Comparison of ENCODE assay signal across 9 cellular contexts in the genomic region with DNA sequence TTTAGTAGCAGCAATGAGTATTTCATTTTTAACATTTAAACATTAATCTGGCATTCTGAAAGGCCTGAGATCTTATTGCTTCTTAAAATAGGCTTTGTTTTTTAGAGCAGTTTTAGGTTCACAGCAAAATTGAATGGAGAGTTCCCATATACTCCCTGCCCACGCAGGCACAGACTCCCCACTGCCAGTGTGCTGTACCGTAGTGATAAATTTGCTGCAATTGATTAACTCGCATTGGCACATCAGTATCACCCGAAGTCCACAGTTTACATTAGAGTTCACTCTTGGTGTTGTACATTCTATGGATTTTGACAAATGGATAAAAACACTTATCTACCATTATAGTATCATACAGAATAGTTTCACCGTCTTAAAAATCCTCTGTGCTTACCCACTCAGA.
DNase-seq lines count a peak whose midpoint lies in the region; ATAC-seq and TF ChIP-seq lines count a peak whose summit lies in the region.
"Had no signal": no experiment of that assay in that cellular context is flagged by ENCODE, and none has a peak within 500 bp of the region (broad histone marks: within the 10 kb centered on the region; RNA-seq: fewer than 3 reads in every experiment).

No MANE protein-coding gene starts in this region.

- CTCF ChIA-PET in HCT116 (lab: Charles Lee), result interaction anchor here (0.7 to 1.8 kb wide), 6 partner anchors 15 to 216 kb away, joined by 3 to 6 read pairs (median 3); no protein-coding TSS in a partner anchor
- CTCF ChIA-PET in mammary epithelial cell (lab: Charles Lee; ENCODE audit: low non-redundant PET), result interaction anchor here (0.6 kb wide), 1 partner anchor 141 kb away, joined by 3 read pairs; no protein-coding TSS in a partner anchor

- H3K27me3 Mint-ChIP-seq in osteocyte (ENCODE audit: unreplicated experiment), result no peaks in the 10 kb centered on the region

- no peak for TF ChIP-seq POLR2A in HCT116 (IDR thresholded peaks at IDR 0.05; ENCODE audit: borderline replicate concordance, extremely low read depth, insufficient read depth, insufficient read length)

- peaks cover 9 to 49% (median 21%) of the 10 kb centered on the region in 10 experiments; a peak in 16 of 20 replicates for H3K4me1 ChIP-seq in BLaER1 treated with 17β-estradiol and CSF1 and Interleukin-3, amounts not matched to agents 10 nM and 100 nM
- H3K4me1 ChIP-seq in HCT116 (ENCODE audit: control insufficient read depth in 1 of 2, insufficient read depth in 2 of 2, low read length in 2 of 2) (peaks cover 68 to 76% of the 10 kb centered on the region in 2 experiments), mammary epithelial cell (ENCODE audit: insufficient read depth, low read length) (peaks cover 40% of the 10 kb centered on the region)

- peak overlapping the region in 3 of 11 experiments; percentile 57 to 64 (median 63); a peak in 6 of 22 replicates for H3K9ac ChIP-seq in BLaER1 treated with 17β-estradiol and CSF1 and Interleukin-3, amounts not matched to agents 10 nM and 100 nM
- H3K9ac ChIP-seq in HCT116 (ENCODE audit: low read length) (peak overlapping the region; percentile 70), mammary epithelial cell (ENCODE audit: insufficient read depth, low read length) (peak overlapping the region; percentile 70)

- H3K4me1 Mint-ChIP-seq in osteocyte (ENCODE audit: unreplicated experiment), result peaks cover 56% of the 10 kb centered on the region

- 83% methylated on average over 5 of the region's 5 CpGs for WGBS in mammary epithelial cell (ENCODE audit: low coverage, missing lambda C conversion rate)

- in situ Hi-C loops in mammary epithelial cell (cut with MboI; ENCODE audit: low sequenced_read_pairs in 2 of 2), result no loop called here

- RAD21 ChIA-PET in HCT116 (lab: Charles Lee; ENCODE audit: low non-redundant PET in 1 of 2, low total read pairs in 2 of 2, uncharacterized antibody in 2 of 2, unreplicated experiment in 2 of 2), result interaction anchor here (0.7 to 1.1 kb wide), 4 partner anchors 23 to 100 kb away, joined by 3 to 4 read pairs (median 3); no protein-coding TSS in a partner anchor

- peak overlapping the region in 9 of 11 experiments; percentile 30 to 75 (median 60); a peak in 16 of 22 replicates for H3K4me2 ChIP-seq in BLaER1 treated with 17β-estradiol and CSF1 and Interleukin-3, amounts not matched to agents 10 nM and 100 nM
- H3K4me2 ChIP-seq in HCT116 (ENCODE audit: low read length), result peak overlapping the region; percentile 66
- peak overlapping the region; percentile 19 for H3K4me2 ChIP-seq in mammary epithelial cell (ENCODE audit: insufficient read depth, low read depth, low read length)

- dilution Hi-C loops in mammary epithelial cell (cut with HindIII; ENCODE audit: low sequenced_read_pairs), result loop anchor here (5.0 kb wide), 1 partner anchor 109 kb away; no protein-coding TSS in a partner anchor

- TF ChIP-seq CTCF in HCT116 (IDR thresholded peaks at IDR 0.05 in 2 of 3, conservative IDR thresholded peaks at IDR 0.05 in 1 of 3; ENCODE audit: borderline replicate concordance in 1 of 3, insufficient read depth in 1 of 3, low read depth in 2 of 3, low read length in 2 of 3) (no peak), mammary epithelial cell (conservative IDR thresholded peaks at IDR 0.05 in 1 of 2, IDR thresholded peaks at IDR 0.05 in 1 of 2; ENCODE audit: extremely low read depth in 1 of 2, insufficient read depth in 1 of 2, low read depth in 1 of 2, low read length in 2 of 2) (no peak), osteocyte (IDR thresholded peaks at IDR 0.05) (no peak), dorsolateral prefrontal cortex (IDR thresholded peaks at IDR 0.05 in 54 of 56, conservative IDR thresholded peaks at IDR 0.05 in 2 of 56; ENCODE audit: low read depth in 1 of 56, partially characterized antibody in 56 of 56) (no peak)

- POLR2A ChIA-PET in HCT116 (lab: Charles Lee), result interaction anchor here (0.6 to 2.4 kb wide), 28 partner anchors 9 to 736 kb away, joined by 3 to 21 read pairs (median 6); no protein-coding TSS in a partner anchor

- intact Hi-C loops in HCT116 (cut with micrococcal nuclease) (loop anchor here (1.0 to 10.0 kb wide), 5 partner anchors 51 to 217 kb away; a partner anchor contains a TSS), mammary epithelial cell (cut with micrococcal nuclease) (loop anchor here (1.0 to 5.0 kb wide), 11 partner anchors 19 to 217 kb away; a partner anchor contains a TSS), dorsolateral prefrontal cortex (cut with DNase I) (no loop called here)

- H3K79me2 ChIP-seq in HCT116 (ENCODE audit: insufficient read depth, low read length), result peaks cover 8% of the 10 kb centered on the region; the same call in 1 of the 2 replicates
- H3K79me2 ChIP-seq in mammary epithelial cell (ENCODE audit: insufficient read depth, low read length), result no peaks in the 10 kb centered on the region

- H3K27ac ChIP-seq in BLaER1 treated with 17β-estradiol and CSF1 and Interleukin-3, amounts not matched to agents 10 nM and 100 nM, result peak overlapping the region in 5 of 11 experiments; percentile 55 to 85 (median 78); a peak in 11 of 22 replicates
- H3K27ac ChIP-seq in HCT116 (ENCODE audit: low read depth, low read length), result peak overlapping the region; percentile 97
- H3K27ac ChIP-seq in mammary epithelial cell (ENCODE audit: insufficient read depth, low read depth, low read length), result peak overlapping the region; percentile 95
- peak overlapping the region in 2 of 59 donors; percentile 4 to 67 for H3K27ac ChIP-seq in dorsolateral prefrontal cortex
- H3K27ac ChIP-seq: cardiac muscle cell had no signal

- H3K9me3 Mint-ChIP-seq in osteocyte (ENCODE audit: unreplicated experiment), result no peaks in the 10 kb centered on the region

- H3K36me3 Mint-ChIP-seq in osteocyte (ENCODE audit: unreplicated experiment), result peaks cover 3% of the 10 kb centered on the region

- BruUV-seq in HCT116 (replicated peaks; lab: Mats Ljungman, UMichigan) (TSS peak; percentile 77), mammary epithelial cell (replicated peaks; lab: Mats Ljungman, UMichigan) (no TSS peak)

- TF ChIP-seq RAD21 in HCT116 (IDR thresholded peaks at IDR 0.05; ENCODE audit: low read depth), result no peak

- no peaks in the 10 kb centered on the region for H3K27me3 ChIP-seq in BLaER1 treated with 17β-estradiol and CSF1 and Interleukin-3, amounts not matched to agents 10 nM and 100 nM
- H3K27me3 ChIP-seq in HCT116 (ENCODE audit: insufficient read depth, low read length), result no peaks in the 10 kb centered on the region
- H3K27me3 ChIP-seq in mammary epithelial cell (ENCODE audit: insufficient read depth, low read length), result no peaks in the 10 kb centered on the region
- H3K27me3 ChIP-seq in dorsolateral prefrontal cortex, result no peaks in the 10 kb centered on the region
- H3K27me3 ChIP-seq: cardiac muscle cell had no signal

- DNase-seq in HCT116 (ENCODE audit: low read depth, low spot score) (no peak), mammary epithelial cell (no peak), osteocyte (ENCODE audit: extremely low spot score, unreplicated experiment) (no peak), dorsolateral prefrontal cortex (no peak), EL (no peak)

- H4K20me1 ChIP-seq in BLaER1 treated with 17β-estradiol and CSF1 and Interleukin-3, amounts not matched to agents 10 nM and 100 nM, result no peaks in the 10 kb centered on the region
- no peaks in the 10 kb centered on the region for H4K20me1 ChIP-seq in HCT116 (ENCODE audit: insufficient read depth)
- H4K20me1 ChIP-seq in mammary epithelial cell (ENCODE audit: insufficient read depth, low read length), result no peaks in the 10 kb centered on the region

- ATAC-seq in HCT116, result peak; percentile 21
- no peak for ATAC-seq in GM21526 (IDR thresholded peaks at IDR 0.05; ENCODE audit: low FRiP score, unreplicated experiment)
- ATAC-seq in GM18870 (IDR thresholded peaks at IDR 0.05; ENCODE audit: unreplicated experiment), result no peak

- H2AFZ ChIP-seq in HCT116 (ENCODE audit: low read depth, low read length, poor library complexity, severe bottlenecking), result no peak overlapping the region
- H2AFZ ChIP-seq in mammary epithelial cell (ENCODE audit: low read depth, low read length), result no peak overlapping the region

- H3K27ac Mint-ChIP-seq in osteocyte (ENCODE audit: unreplicated experiment), result peak overlapping the region; percentile 97

- no peaks in the 10 kb centered on the region for H3K9me2 ChIP-seq in HCT116 (ENCODE audit: insufficient read depth)

- H3K9me3 ChIP-seq in BLaER1 treated with 17β-estradiol and CSF1 and Interleukin-3, amounts not matched to agents 10 nM and 100 nM (replicated peaks in 1 of 11), result no peaks in the 10 kb centered on the region
- H3K9me3 ChIP-seq in HCT116 (ENCODE audit: control insufficient read depth in 1 of 2, insufficient read depth in 1 of 2, low read depth in 1 of 2, low read length in 2 of 2) (peaks cover 0 to 2% of the 10 kb centered on the region in 2 experiments; a peak in 1 of 4 replicates), mammary epithelial cell (replicated peaks; ENCODE audit: insufficient read depth, low read length) (no peaks in the 10 kb centered on the region)

- H3K4me3 ChIP-seq in BLaER1 treated with 17β-estradiol and CSF1 and Interleukin-3, amounts not matched to agents 10 nM and 100 nM, result no peak overlapping the region
- H3K4me3 ChIP-seq in HCT116 (replicated peaks in 1 of 2; ENCODE audit: low read depth in 1 of 2, low read length in 2 of 2), result peak overlapping the region in 1 of 2 experiments; percentile 12; a peak in 1 of 4 replicates
- H3K4me3 ChIP-seq in mammary epithelial cell (replicated peaks in 1 of 3; ENCODE audit: insufficient read depth in 1 of 3, low read depth in 2 of 3, low read length in 3 of 3), result no peak overlapping the region
- no peak overlapping the region for H3K4me3 ChIP-seq in dorsolateral prefrontal cortex
- H3K4me3 ChIP-seq: cardiac muscle cell had no signal

- H3K4me3 Mint-ChIP-seq in osteocyte (ENCODE audit: unreplicated experiment), result no peak overlapping the region

- no peaks in the 10 kb centered on the region for H3K36me3 ChIP-seq in BLaER1 treated with 17β-estradiol and CSF1 and Interleukin-3, amounts not matched to agents 10 nM and 100 nM
- H3K36me3 ChIP-seq in HCT116 (ENCODE audit: control insufficient read depth in 1 of 2, insufficient read depth in 2 of 2, low read length in 2 of 2), result no peaks in the 10 kb centered on the region; a peak in 1 of 4 replicates
- H3K36me3 ChIP-seq in mammary epithelial cell (ENCODE audit: insufficient read depth, low read length), result no peaks in the 10 kb centered on the region
- H3K36me3 ChIP-seq: cardiac muscle cell had no signal

TF ChIP-seq in HCT116, 20 proteins besides CTCF, POLR2A, EP300 and RAD21 (continues in another document):
- TF ChIP-seq EGR1 (IDR thresholded peaks at IDR 0.05; ENCODE audit: low read depth), result no peak
- TF ChIP-seq, protein P1, sequence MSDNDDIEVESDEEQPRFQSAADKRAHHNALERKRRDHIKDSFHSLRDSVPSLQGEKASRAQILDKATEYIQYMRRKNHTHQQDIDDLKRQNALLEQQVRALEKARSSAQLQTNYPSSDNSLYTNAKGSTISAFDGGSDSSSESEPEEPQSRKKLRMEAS (IDR thresholded peaks at IDR 0.05), result no peak

Comparison
In these comparisons a context has a peak if more than half of its experiments do, and no peak if none do; other contexts are left out.
1. intact Hi-C loops: an anchor here in HCT116 (1.0 to 10.0 kb wide) and mammary epithelial cell (1.0 to 5.0 kb wide); none called in dorsolateral prefrontal cortex.